In the genomic region with DNA sequence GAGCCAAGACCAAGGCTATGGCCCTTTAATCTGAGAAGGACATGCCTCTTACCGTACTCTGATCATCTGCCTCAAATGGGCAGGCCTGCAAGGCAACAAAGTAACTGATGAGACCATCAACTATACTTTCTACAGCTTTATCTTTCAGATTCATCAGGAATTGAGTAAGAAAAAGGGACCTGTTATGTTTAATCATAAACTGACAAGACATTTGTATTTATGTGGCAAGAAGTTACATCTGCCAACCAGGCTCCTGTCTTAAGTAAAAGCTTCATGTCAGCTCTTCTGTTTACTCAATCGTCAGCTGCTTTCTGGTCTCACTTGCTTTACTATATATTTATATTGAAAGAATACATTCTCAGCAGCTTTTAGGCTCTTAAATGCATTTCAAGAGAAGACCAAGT, we compare ENCODE assay signal across 20 cellular contexts.
DNase-seq lines count a peak whose midpoint lies in the region; ATAC-seq and TF ChIP-seq lines count a peak whose summit lies in the region.
"Had no signal": no experiment of that assay in that cellular context is flagged by ENCODE, and none has a peak within 500 bp of the region (broad histone marks: within the 10 kb centered on the region; RNA-seq: fewer than 3 reads in every experiment).

No MANE protein-coding gene starts in this region.

- H4K20me1 ChIP-seq in SK-N-SH (ENCODE audit: insufficient read depth) (no peaks in the 10 kb centered on the region), osteoblast (ENCODE audit: insufficient read depth, low read length) (no peaks in the 10 kb centered on the region)

- TF ChIP-seq CTCF in C4-2B (conservative IDR thresholded peaks at IDR 0.05) (no peak), SK-N-SH (IDR thresholded peaks at IDR 0.05) (no peak), fibroblast of the aortic adventitia (IDR thresholded peaks at IDR 0.05; ENCODE audit: insufficient read depth, low read length) (no peak), osteoblast (IDR thresholded peaks at IDR 0.05; ENCODE audit: extremely low read depth, low read depth, low read length) (no peak)

- H3K79me2 ChIP-seq in SK-N-SH (ENCODE audit: insufficient read depth) (no peaks in the 10 kb centered on the region), osteoblast (ENCODE audit: insufficient read depth, low read length) (no peaks in the 10 kb centered on the region)

- H2AFZ ChIP-seq in SK-N-SH (ENCODE audit: low read depth) (no peak overlapping the region), osteoblast (ENCODE audit: low read length) (no peak overlapping the region)

- no peak for ATAC-seq in GM18870 (IDR thresholded peaks at IDR 0.05; ENCODE audit: unreplicated experiment)
- ATAC-seq: CD8-positive, alpha-beta T cell had no signal

- H3K4me3 ChIP-seq in SK-N-SH (ENCODE audit: low read depth in 2 of 2, low read length in 1 of 2) (peak overlapping the region in 1 of 2 experiments; percentile 6; a peak in 1 of 4 replicates), fibroblast of the aortic adventitia (ENCODE audit: low read depth, low read length) (no peak overlapping the region), osteoblast (ENCODE audit: insufficient read depth, low read length) (no peak overlapping the region)
- H3K4me3 ChIP-seq: psoas muscle had no signal

- H3K9me2 ChIP-seq in SK-N-SH: no peaks in the 10 kb centered on the region

- H3K9me3 ChIP-seq in SK-N-SH: no peaks in the 10 kb centered on the region
- no peaks in the 10 kb centered on the region for H3K9me3 ChIP-seq in osteoblast (ENCODE audit: low read depth, low read length)
- H3K9me3 ChIP-seq: psoas muscle had no signal

- H3K27ac ChIP-seq in C4-2B (peak overlapping the region; percentile 29; the same call in 1 of the 2 replicates), SK-N-SH (ENCODE audit: low read depth in 2 of 2, low read length in 1 of 2) (peak overlapping the region; percentile 79 to 98), osteoblast (ENCODE audit: low read depth, low read length) (peak overlapping the region; percentile 18)
- H3K27ac ChIP-seq: psoas muscle had no signal

- peak overlapping the region; percentile 14; the same call in 1 of the 2 replicates for H3K9ac ChIP-seq in SK-N-SH

- TF ChIP-seq RAD21 in SK-N-SH (IDR thresholded peaks at IDR 0.05; ENCODE audit: low read length): peak; percentile 32

- DNase-seq in SK-N-SH: peak; percentile 47
- DNase-seq in fibroblast of the aortic adventitia (ENCODE audit: low read depth): peak; percentile 76
- no peak for DNase-seq in osteoblast (ENCODE audit: insufficient read length, low spot score, missing footprints)
- DNase-seq in activated CD4-positive, CD25-positive, alpha-beta regulatory T cell (lab: John Stamatoyannopoulos, UW): no peak
- no peak for DNase-seq in NOMO-1 treated with dmso at 0.1 percent for 144 hours (lab: John Stamatoyannopoulos, UW; ENCODE audit: unreplicated experiment)
- DNase-seq in KBM-7: no peak
- DNase-seq: activated CD4-positive, alpha-beta T cell treated with anti-CD3 and anti-CD28 coated beads for 48 hours; CD8-positive, alpha-beta T cell; central memory CD4-positive, alpha-beta T cell; effector CD8-positive, alpha-beta T cell; KG1; NCI-H187; NCI-H82; nephron progenitor cell; stimulated activated CD4-positive, alpha-beta T cell treated with anti-CD3 and anti-CD28 coated beads, Interleukin-12 subunit alpha, Interleukin-12 subunit beta, amount 100 ng/mL, for 4 hours; stimulated activated CD8-positive, alpha-beta memory T cell treated with anti-CD3 and anti-CD28 coated beads, Interleukin-4, amount 100 ng/mL, for 48 hours; substantia nigra had no signal

- in situ Hi-C loops in KBM-7 (cut with MboI; ENCODE audit: low pct_unique_long_range_greater_than_20kb, low sequenced_read_pairs): no loop called here

- WGBS in SK-N-SH (ENCODE audit: low lambda C conversion rate): 4% methylated on average over 2 of the region's 2 CpGs

- TF ChIP-seq EP300 in SK-N-SH (IDR thresholded peaks at IDR 0.05; ENCODE audit: borderline replicate concordance in 1 of 2, low read depth in 1 of 2, low read length in 1 of 2): peak; percentile 91 to 96

- POLR2A ChIA-PET in SK-N-SH (lab: Yijun Ruan, JAX): interaction anchor here (0.6 to 2.4 kb wide), 8 partner anchors 89 to 1127 kb away, joined by 3 to 16 read pairs (median 4); a partner anchor contains a TSS

- H3K4me2 ChIP-seq in SK-N-SH: peak overlapping the region; percentile 53
- H3K4me2 ChIP-seq in osteoblast (ENCODE audit: insufficient read depth, low read length): peak overlapping the region; percentile 18

- peaks cover 37% of the 10 kb centered on the region for H3F3A ChIP-seq in SK-N-SH (replicated peaks; ENCODE audit: insufficient read depth)

- H3K27me3 ChIP-seq in SK-N-SH (ENCODE audit: insufficient read depth) (no peaks in the 10 kb centered on the region), osteoblast (ENCODE audit: insufficient read depth, low read length) (no peaks in the 10 kb centered on the region)

- CTCF ChIA-PET in SK-N-SH (lab: Yijun Ruan, JAX): interaction anchor here (0.6 to 2.2 kb wide), 7 partner anchors 84 to 1132 kb away, joined by 3 to 29 read pairs (median 5); no protein-coding TSS in a partner anchor

- peaks cover 10 to 17% of the 10 kb centered on the region in 2 experiments for H3K4me1 ChIP-seq in SK-N-SH (ENCODE audit: control insufficient read depth in 1 of 2, insufficient read depth in 2 of 2, low read depth in 1 of 2, low read length in 1 of 2)
- H3K4me1 ChIP-seq in osteoblast (ENCODE audit: insufficient read depth, low read length): peaks cover 36% of the 10 kb centered on the region

- H3K36me3 ChIP-seq in SK-N-SH (replicated peaks in 1 of 2; ENCODE audit: control insufficient read depth in 1 of 2, insufficient read depth in 2 of 2, low read length in 1 of 2): no peaks in the 10 kb centered on the region
- no peaks in the 10 kb centered on the region for H3K36me3 ChIP-seq in osteoblast (ENCODE audit: insufficient read depth, low read length)

TF ChIP-seq in SK-N-SH, 30 proteins besides CTCF, POLR2A, EP300 and RAD21 (continues in another document):
- TF ChIP-seq TEAD4 (IDR thresholded peaks at IDR 0.05; ENCODE audit: borderline replicate concordance, insufficient read depth): peak; percentile 83
- TF ChIP-seq TCF12 (IDR thresholded peaks at IDR 0.05): peak; percentile 99
- peak; percentile 36; the same call in 1 of the 2 replicates for TF ChIP-seq FOSL2 (IDR thresholded peaks at IDR 0.05; ENCODE audit: borderline replicate concordance, low read depth)
- TF ChIP-seq YY1 (IDR thresholded peaks at IDR 0.05; ENCODE audit: low read depth): no peak
- TF ChIP-seq NFIC (IDR thresholded peaks at IDR 0.05; ENCODE audit: borderline replicate concordance): peak; percentile 77
- TF ChIP-seq, protein P1, sequence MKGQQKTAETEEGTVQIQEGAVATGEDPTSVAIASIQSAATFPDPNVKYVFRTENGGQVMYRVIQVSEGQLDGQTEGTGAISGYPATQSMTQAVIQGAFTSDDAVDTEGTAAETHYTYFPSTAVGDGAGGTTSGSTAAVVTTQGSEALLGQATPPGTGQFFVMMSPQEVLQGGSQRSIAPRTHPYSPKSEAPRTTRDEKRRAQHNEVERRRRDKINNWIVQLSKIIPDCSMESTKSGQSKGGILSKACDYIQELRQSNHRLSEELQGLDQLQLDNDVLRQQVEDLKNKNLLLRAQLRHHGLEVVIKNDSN (IDR thresholded peaks at IDR 0.05; ENCODE audit: borderline replicate concordance, low read depth): no peak
- peak; percentile 69 for TF ChIP-seq GATA2 (CRISPR knock-in tag; IDR thresholded peaks at IDR 0.05)
- no peak for TF ChIP-seq GABPA (IDR thresholded peaks at IDR 0.05; ENCODE audit: low read depth)
- no peak for TF ChIP-seq MEF2A (IDR thresholded peaks at IDR 0.05; ENCODE audit: borderline replicate concordance, low read depth)
- TF ChIP-seq ELF1 (IDR thresholded peaks at IDR 0.05): no peak
- TF ChIP-seq, protein P2, sequence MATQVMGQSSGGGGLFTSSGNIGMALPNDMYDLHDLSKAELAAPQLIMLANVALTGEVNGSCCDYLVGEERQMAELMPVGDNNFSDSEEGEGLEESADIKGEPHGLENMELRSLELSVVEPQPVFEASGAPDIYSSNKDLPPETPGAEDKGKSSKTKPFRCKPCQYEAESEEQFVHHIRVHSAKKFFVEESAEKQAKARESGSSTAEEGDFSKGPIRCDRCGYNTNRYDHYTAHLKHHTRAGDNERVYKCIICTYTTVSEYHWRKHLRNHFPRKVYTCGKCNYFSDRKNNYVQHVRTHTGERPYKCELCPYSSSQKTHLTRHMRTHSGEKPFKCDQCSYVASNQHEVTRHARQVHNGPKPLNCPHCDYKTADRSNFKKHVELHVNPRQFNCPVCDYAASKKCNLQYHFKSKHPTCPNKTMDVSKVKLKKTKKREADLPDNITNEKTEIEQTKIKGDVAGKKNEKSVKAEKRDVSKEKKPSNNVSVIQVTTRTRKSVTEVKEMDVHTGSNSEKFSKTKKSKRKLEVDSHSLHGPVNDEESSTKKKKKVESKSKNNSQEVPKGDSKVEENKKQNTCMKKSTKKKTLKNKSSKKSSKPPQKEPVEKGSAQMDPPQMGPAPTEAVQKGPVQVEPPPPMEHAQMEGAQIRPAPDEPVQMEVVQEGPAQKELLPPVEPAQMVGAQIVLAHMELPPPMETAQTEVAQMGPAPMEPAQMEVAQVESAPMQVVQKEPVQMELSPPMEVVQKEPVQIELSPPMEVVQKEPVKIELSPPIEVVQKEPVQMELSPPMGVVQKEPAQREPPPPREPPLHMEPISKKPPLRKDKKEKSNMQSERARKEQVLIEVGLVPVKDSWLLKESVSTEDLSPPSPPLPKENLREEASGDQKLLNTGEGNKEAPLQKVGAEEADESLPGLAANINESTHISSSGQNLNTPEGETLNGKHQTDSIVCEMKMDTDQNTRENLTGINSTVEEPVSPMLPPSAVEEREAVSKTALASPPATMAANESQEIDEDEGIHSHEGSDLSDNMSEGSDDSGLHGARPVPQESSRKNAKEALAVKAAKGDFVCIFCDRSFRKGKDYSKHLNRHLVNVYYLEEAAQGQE (IDR thresholded peaks at IDR 0.05; ENCODE audit: low read depth, low read length): no peak
- peak; percentile 75 for TF ChIP-seq FOXM1 (IDR thresholded peaks at IDR 0.05; ENCODE audit: low read depth)
- peak; percentile 51; the same call in 1 of the 2 replicates for TF ChIP-seq MXI1 (IDR thresholded peaks at IDR 0.05; ENCODE audit: low read depth, low read length)
- TF ChIP-seq, protein P3, sequence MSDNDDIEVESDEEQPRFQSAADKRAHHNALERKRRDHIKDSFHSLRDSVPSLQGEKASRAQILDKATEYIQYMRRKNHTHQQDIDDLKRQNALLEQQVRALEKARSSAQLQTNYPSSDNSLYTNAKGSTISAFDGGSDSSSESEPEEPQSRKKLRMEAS (IDR thresholded peaks at IDR 0.05; ENCODE audit: low read depth): peak; percentile 67
- peak; percentile 64 for TF ChIP-seq CHD2 (IDR thresholded peaks at IDR 0.05; ENCODE audit: low read length, partially characterized antibody)

Comparison
In these comparisons a context has a peak if more than half of its experiments do, and no peak if none do; other contexts are left out.
1. H3K27ac ChIP-seq: peak in every context shown above with its lines; median percentile 88 in SK-N-SH; 29 in C4-2B; 18 in osteoblast.
2. DNase-seq: peak in SK-N-SH (single experiment) and fibroblast of the aortic adventitia (single experiment); none in osteoblast (single experiment), activated CD4-positive, CD25-positive, alpha-beta regulatory T cell (0 of 4), NOMO-1 treated with dmso at 0.1 percent for 144 hours (single experiment) and KBM-7 (single experiment).